ENCODE assay signal across 8 cellular contexts in genomic region chr17:57577751-57578607, GRCh38.
DNase-seq lines count a peak whose midpoint lies in the region; ATAC-seq, FAIRE-seq and TF ChIP-seq lines count a peak whose summit lies in the region.

No MANE protein-coding gene starts in this region.

- H3K27ac ChIP-seq in A549 (peak overlapping the region in 1 of 2 experiments; percentile 1; a peak in 1 of 6 replicates), HepG2 (ENCODE audit: extremely low read length, insufficient read depth, low read length) (peak overlapping the region; percentile 75), upper lobe of left lung (peak overlapping the region; percentile 38 to 50 (median 42)), ascending aorta (no peak overlapping the region)

- WGBS in A549 (ENCODE audit: missing lambda C conversion rate) = 79% methylated on average over 17 of the region's 17 CpGs
- WGBS in HepG2 (ENCODE audit: low lambda C conversion rate) = 19% methylated on average over 17 of the region's 17 CpGs
- WGBS in upper lobe of left lung, 2 donors = 49 to 54% methylated on average over 17 of the region's 17 CpGs

- H3K4me3 ChIP-seq in A549 = no peak overlapping the region
- peak overlapping the region; percentile 25 for H3K4me3 ChIP-seq in astrocyte of the cerebellum (ENCODE audit: low read depth, low read length)
- H3K4me3 ChIP-seq in HepG2 (replicated peaks in 1 of 3; ENCODE audit: insufficient read depth in 1 of 3, low read depth in 2 of 3, low read length in 3 of 3) = peak overlapping the region; percentile 17 to 56 (median 24); a peak in 5 of 6 replicates
- H3K4me3 ChIP-seq in upper lobe of left lung = peak overlapping the region in 3 of 4 donors; percentile 12 to 38 (median 26)
- H3K4me3 ChIP-seq in ascending aorta = peak overlapping the region in 1 of 2 donors; percentile 29

- in situ Hi-C loops in astrocyte of the cerebellum (cut with HindIII; ENCODE audit: low sequenced_read_pairs) = no loop called here
- in situ Hi-C loops in HepG2 (cut with HindIII; ENCODE audit: extremely low pct_ligation_motif_present, low pct_unique_long_range_greater_than_20kb) = no loop called here

- no peak for TF ChIP-seq CTCF in A549 (IDR thresholded peaks at IDR 0.05)
- no peak for TF ChIP-seq CTCF in astrocyte of the cerebellum (IDR thresholded peaks at IDR 0.05; ENCODE audit: low read depth, low read length, missing control alignments)
- TF ChIP-seq CTCF in HepG2 (CRISPR knock-in tag; IDR thresholded peaks at IDR 0.05) = no peak; the same call in 1 of the 2 replicates
- no peak for TF ChIP-seq CTCF in upper lobe of left lung (IDR thresholded peaks at IDR 0.05)
- TF ChIP-seq CTCF in ascending aorta (IDR thresholded peaks at IDR 0.05) = no peak

- FAIRE-seq in A549 (lab: Jason Lieb, UNC) (no peak), HepG2 (lab: Jason Lieb, UNC) (peak; percentile 96)

- H3K79me2 ChIP-seq in HepG2 (ENCODE audit: insufficient read depth, low read length) = peaks cover 6% of the 10 kb centered on the region

- peaks cover 13% of the 10 kb centered on the region; the same call in 2 of the 3 replicates for H3K4me1 ChIP-seq in A549
- H3K4me1 ChIP-seq in HepG2 (ENCODE audit: insufficient read depth, low read length) = peaks cover 84% of the 10 kb centered on the region
- peaks cover 0 to 9% (median 7%) of the 10 kb centered on the region in 4 donors for H3K4me1 ChIP-seq in upper lobe of left lung
- peaks cover 0 to 15% of the 10 kb centered on the region in 2 donors for H3K4me1 ChIP-seq in ascending aorta

- H3K27me3 Mint-ChIP-seq in activated T-cell treated with anti-CD3 and anti-CD28 coated beads, Interleukin-2, amount 50 U/mL, for 4 hours (ENCODE audit: low read depth) = no peaks in the 10 kb centered on the region

- no peaks in the 10 kb centered on the region for H4K20me1 ChIP-seq in HepG2 (ENCODE audit: insufficient read depth, low read length)

- no peak overlapping the region for H3K4me3 Mint-ChIP-seq in activated T-cell treated with anti-CD3 and anti-CD28 coated beads, Interleukin-2, amount 50 U/mL, for 4 hours

- H3K9me3 Mint-ChIP-seq in activated T-cell treated with anti-CD3 and anti-CD28 coated beads, Interleukin-2, amount 50 U/mL, for 4 hours = no peaks in the 10 kb centered on the region

- TF ChIP-seq RAD21 in A549 (conservative IDR thresholded peaks at IDR 0.05 in 1 of 2, IDR thresholded peaks at IDR 0.05 in 1 of 2) (no peak), Ishikawa (IDR thresholded peaks at IDR 0.05; ENCODE audit: low read depth) (no peak; the same call in 1 of the 2 replicates), HepG2 (CRISPR knock-in tag; IDR thresholded peaks at IDR 0.05) (no peak)

- no peak for TF ChIP-seq POLR2A in A549 (IDR thresholded peaks at IDR 0.05; ENCODE audit: low read length)
- TF ChIP-seq POLR2A in HepG2 (IDR thresholded peaks at IDR 0.05; ENCODE audit: insufficient read depth in 1 of 2, low read depth in 2 of 2, low read length in 2 of 2) = 0 out of 4 replicates have a peak, but pooled peaks of 1 of the 2 experiments have one; percentile 13
- no peak for TF ChIP-seq POLR2A in upper lobe of left lung (IDR thresholded peaks at IDR 0.05)

- DNase-seq in A549 (ENCODE audit: low read depth in 1 of 2, low spot score in 1 of 2) (no peak), astrocyte of the cerebellum (ENCODE audit: low read depth) (peak; percentile 36), HepG2 (ENCODE audit: low spot score) (peak; percentile 95), upper lobe of left lung (peak in 1 of 2 donors; percentile 48), SW 1271 (lab: John Stamatoyannopoulos, UW) (no peak), ascending aorta (ENCODE audit: low spot score in 2 of 2) (no peak)
- no peak for DNase-seq in activated T-cell treated with anti-CD3 and anti-CD28 coated beads, Interleukin-2, amount 50 U/mL, for 4 hours

- POLR2A ChIA-PET in A549 (lab: Yijun Ruan, JAX) (no interaction called here), HepG2 (lab: Yijun Ruan, JAX) (interaction anchor here (0.5 to 8.2 kb wide), 24 partner anchors 9 to 676 kb away, joined by 3 to 113 read pairs (median 4); no protein-coding TSS in a partner anchor)

- no peak overlapping the region for H2AFZ ChIP-seq in HepG2 (ENCODE audit: low read length)

- intact Hi-C loops in HepG2 (cut with micrococcal nuclease; ENCODE audit: unreplicated experiment) (loop anchor here (1.0 to 5.0 kb wide), 2 partner anchors 17 to 61 kb away; no protein-coding TSS in a partner anchor), ascending aorta (cut with DNase I) (no loop called here)

- H3K4me1 Mint-ChIP-seq in activated T-cell treated with anti-CD3 and anti-CD28 coated beads, Interleukin-2, amount 50 U/mL, for 4 hours (ENCODE audit: low read depth) = peaks cover 9% of the 10 kb centered on the region

- CTCF ChIA-PET in A549 (lab: Yijun Ruan, JAX) (interaction anchor here (0.7 to 3.2 kb wide), 5 partner anchors 12 to 94 kb away, joined by 3 to 19 read pairs (median 4); no protein-coding TSS in a partner anchor), HepG2 (lab: Yijun Ruan, JAX; ENCODE audit: low intra/inter-chr PET ratio, low total read pairs) (no interaction called here)

- H3K4me2 ChIP-seq in A549 (peak overlapping the region; percentile 29; the same call in 2 of the 3 replicates), HepG2 (ENCODE audit: low read depth, low read length) (peak overlapping the region; percentile 77)

- ATAC-seq in A549 (no peak), HepG2 (peak; percentile 80), upper lobe of left lung (ENCODE audit: low FRiP score in 2 of 2) (peak; percentile 47 to 85)
- ATAC-seq in activated T-cell treated with anti-CD3 and anti-CD28 coated beads, Interleukin-2, amount 50 U/mL, for 4 hours = no peak

- H3K36me3 Mint-ChIP-seq in activated T-cell treated with anti-CD3 and anti-CD28 coated beads, Interleukin-2, amount 50 U/mL, for 4 hours (ENCODE audit: insufficient read depth) = peaks cover 6% of the 10 kb centered on the region

- H3K27me3 ChIP-seq in HepG2 (ENCODE audit: control insufficient read depth in 1 of 2, insufficient read depth in 2 of 2, low read length in 2 of 2) = no peaks in the 10 kb centered on the region
- no peaks in the 10 kb centered on the region for H3K27me3 ChIP-seq in upper lobe of left lung
- no peaks in the 10 kb centered on the region for H3K27me3 ChIP-seq in ascending aorta

- TF ChIP-seq EP300 in A549 (IDR thresholded peaks at IDR 0.05) = no peak
- TF ChIP-seq EP300 in Ishikawa (IDR thresholded peaks at IDR 0.05; ENCODE audit: borderline replicate concordance) = no peak
- TF ChIP-seq EP300 in HepG2 (IDR thresholded peaks at IDR 0.05; ENCODE audit: low read depth in 2 of 2, low read length in 2 of 2) = peak; percentile 77 to 96; a peak in 3 of 4 replicates
- TF ChIP-seq EP300 in HepG2 (CRISPR knock-in tag; IDR thresholded peaks at IDR 0.05; ENCODE audit: borderline replicate concordance) = peak; percentile 74; the same call in 1 of the 2 replicates
- no peak for TF ChIP-seq EP300 in upper lobe of left lung (IDR thresholded peaks at IDR 0.05)

- no TSS peak for BruUV-seq in HepG2 (replicated peaks; lab: Mats Ljungman, UMichigan)

- H3K9me3 ChIP-seq in A549 (no peaks in the 10 kb centered on the region), HepG2 (ENCODE audit: low read length) (no peaks in the 10 kb centered on the region), upper lobe of left lung (no peaks in the 10 kb centered on the region), ascending aorta (no peaks in the 10 kb centered on the region)

- peaks cover 0 to 4% of the 10 kb centered on the region in 2 experiments; a peak in 2 of 5 replicates for H3K36me3 ChIP-seq in HepG2 (replicated peaks in 1 of 2; ENCODE audit: control insufficient read depth in 1 of 2, insufficient read depth in 2 of 2, low read length in 2 of 2)
- no peaks in the 10 kb centered on the region for H3K36me3 ChIP-seq in upper lobe of left lung
- H3K36me3 ChIP-seq in ascending aorta = no peaks in the 10 kb centered on the region

- peak overlapping the region; percentile 50 for H3K9ac ChIP-seq in HepG2 (ENCODE audit: insufficient read depth, low read depth, low read length)

TF ChIP-seq in A549, 52 proteins besides CTCF, POLR2A, EP300 and RAD21:
- peak; percentile 20 to 38; a peak in 2 of 4 replicates for TF ChIP-seq CEBPB (IDR thresholded peaks at IDR 0.05)
- TF ChIP-seq HEYL (CRISPR knock-in tag; IDR thresholded peaks at IDR 0.05) = no peak

TF ChIP-seq in Ishikawa, 13 proteins besides CTCF, POLR2A, EP300 and RAD21 (continues in another document):
- TF ChIP-seq CREB1 (IDR thresholded peaks at IDR 0.05; ENCODE audit: low read depth) (no peak), USF1 (IDR thresholded peaks at IDR 0.05) (no peak)

TF ChIP-seq in HepG2, 621 proteins besides CTCF, POLR2A, EP300 and RAD21 (continues in another document):
- TF ChIP-seq ZNF572 (CRISPR knock-in tag; IDR thresholded peaks at IDR 0.05) (0 out of 2 replicates have a peak, but pooled peaks have one; percentile 28), ZNF501 (CRISPR knock-in tag; IDR thresholded peaks at IDR 0.05) (no peak), TP53 (CRISPR knock-in tag; conservative IDR thresholded peaks at IDR 0.05) (no peak), EHMT2 (IDR thresholded peaks at IDR 0.05; ENCODE audit: borderline replicate concordance, low read depth, low read length) (no peak; the same call in 1 of the 2 replicates), ZNF543 (CRISPR knock-in tag; IDR thresholded peaks at IDR 0.05) (no peak), MTA1 (CRISPR knock-in tag; IDR thresholded peaks at IDR 0.05; ENCODE audit: borderline replicate concordance) (peak; percentile 63; the same call in 1 of the 2 replicates), THRA (CRISPR knock-in tag; IDR thresholded peaks at IDR 0.05; ENCODE audit: borderline replicate concordance) (peak; percentile 81), GLI4 (CRISPR knock-in tag; IDR thresholded peaks at IDR 0.05; ENCODE audit: borderline replicate concordance) (no peak), ZFP36 (IDR thresholded peaks at IDR 0.05; ENCODE audit: borderline replicate concordance, low read depth, low read length, partially characterized antibody) (no peak)

Comparison
In these comparisons a context has a peak if more than half of its experiments do, and no peak if none do; other contexts are left out.
1. ATAC-seq: peak in HepG2 (single experiment) and upper lobe of left lung (2 of 2); none in A549 (0 of 2) and activated T-cell treated with anti-CD3 and anti-CD28 coated beads, Interleukin-2, amount 50 U/mL, for 4 hours (0 of 2).
2. DNase-seq: peak in astrocyte of the cerebellum (single experiment) and HepG2 (single experiment); none in A549 (0 of 2), SW 1271 (0 of 2), ascending aorta (0 of 2) and activated T-cell treated with anti-CD3 and anti-CD28 coated beads, Interleukin-2, amount 50 U/mL, for 4 hours (single experiment).
3. H3K27ac ChIP-seq: peak in HepG2 (single experiment) and upper lobe of left lung (4 of 4); none in ascending aorta (0 of 2).
4. Of the 38 proteins assayed by ChIP-seq in both HepG2 and A549: peak only in HepG2: EP300, FOSL2, HDAC2, KDM1A, MAX, MYC and 2 more; only in A549: none; in both: CEBPB; in neither: 26; mixed calls (peak in some experiments, not most) for 3.